ENCODE assay signal across 14 cellular contexts in the genomic region with DNA sequence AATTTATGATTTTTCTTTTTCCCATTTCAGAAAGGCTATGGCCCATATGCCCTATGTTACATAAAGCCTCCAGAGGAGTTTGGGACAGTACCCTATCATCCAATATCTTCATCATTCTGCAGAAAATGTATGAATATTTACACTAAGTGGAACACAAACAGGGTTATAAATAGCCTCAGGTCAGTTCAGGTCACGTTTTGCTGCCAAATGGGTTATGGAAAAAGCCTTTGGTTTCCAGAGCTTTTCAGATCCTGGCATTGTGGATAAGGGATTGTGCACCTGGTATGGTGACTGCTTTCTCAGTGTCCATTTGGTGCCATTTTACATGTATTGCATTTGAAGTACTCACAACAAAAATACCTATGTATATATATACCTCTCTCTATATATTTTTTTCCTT. TPM values are rescaled to one million over a fixed set of nuclear protein-coding genes. Genes with fewer than 3 reads are reported as not detected.
A peak's percentile ranks its signal among the peaks of the same experiment; 100 is the strongest.
DNase-seq lines count a peak whose midpoint lies in the region; ATAC-seq and TF ChIP-seq lines count a peak whose summit lies in the region.
"Had no signal": no experiment of that assay in that cellular context is flagged by ENCODE, and none has a peak within 500 bp of the region (broad histone marks: within the 10 kb centered on the region; RNA-seq: fewer than 3 reads in every experiment).

No MANE protein-coding gene starts in this region.

- DNase-seq in LNCaP clone FGC (ENCODE audit: low read depth) (peak; percentile 71), coronary artery (ENCODE audit: low spot score) (no peak), left lung (no peak), spleen (no peak), WERI-Rb-1 (no peak), COR-L47 (lab: John Stamatoyannopoulos, UW) (no peak), NCI-H69 (lab: John Stamatoyannopoulos, UW) (no peak), EL (no peak)
- DNase-seq: effector memory CD4-positive, alpha-beta T cell; NCI-H2029; NCI-H748 treated with DMSO at 0.1 percent for 48 hours; PC-3; small intestine; stimulated activated naive CD4-positive, alpha-beta T cell treated with Interleukin-2 at 50 U/mL for 16 hours had no signal

- H3K36me3 ChIP-seq in left lung, result peaks cover 0 to 9% of the 10 kb centered on the region in 2 donors
- peaks cover 0 to 6% (median 0%) of the 10 kb centered on the region in 6 donors for H3K36me3 ChIP-seq in spleen
- H3K36me3 ChIP-seq in WERI-Rb-1, result no peaks in the 10 kb centered on the region

- no peak overlapping the region for H3K4me3 ChIP-seq in LNCaP clone FGC (ENCODE audit: low read depth, low read length)
- no peak overlapping the region for H3K4me3 ChIP-seq in coronary artery
- H3K4me3 ChIP-seq in left lung, result no peak overlapping the region
- H3K4me3 ChIP-seq in spleen, result no peak overlapping the region
- H3K4me3 ChIP-seq in WERI-Rb-1 (ENCODE audit: low read depth, low read length), result no peak overlapping the region

- TF ChIP-seq CTCF in LNCaP clone FGC (IDR thresholded peaks at IDR 0.05; ENCODE audit: control insufficient read depth, extremely low read depth, insufficient read depth), result no peak
- TF ChIP-seq CTCF in coronary artery (IDR thresholded peaks at IDR 0.05), result no peak
- no peak for TF ChIP-seq CTCF in left lung (IDR thresholded peaks at IDR 0.05)
- TF ChIP-seq CTCF in spleen (IDR thresholded peaks at IDR 0.05 in 8 of 11, conservative IDR thresholded peaks at IDR 0.05 in 3 of 11), result no peak
- TF ChIP-seq CTCF in WERI-Rb-1 (IDR thresholded peaks at IDR 0.05; ENCODE audit: low read depth, low read length), result no peak

- 39 to 83% (median 58%) methylated on average over 1 of the region's 1 CpG for WGBS in spleen, 5 donors

- peaks cover 21 to 72% of the 10 kb centered on the region in 2 donors for H3K4me1 ChIP-seq in left lung
- H3K4me1 ChIP-seq in spleen, result peaks cover 3 to 92% (median 38%) of the 10 kb centered on the region in 6 donors

- ATAC-seq in left lung, result peak; percentile 13
- ATAC-seq: PC-3 had no signal

- H3K27me3 ChIP-seq in left lung (no peaks in the 10 kb centered on the region), spleen (replicated peaks in 1 of 7) (no peaks in the 10 kb centered on the region), WERI-Rb-1 (ENCODE audit: insufficient read depth, low read depth, severe bottlenecking) (no peaks in the 10 kb centered on the region)

- intact Hi-C loops in left lung (cut with DNase I), result no loop called here
- intact Hi-C loops in spleen (cut with DNase I; ENCODE audit: low total_unique reads), result no loop called here

- H3K9me3 ChIP-seq in left lung (no peaks in the 10 kb centered on the region), spleen (no peaks in the 10 kb centered on the region), WERI-Rb-1 (ENCODE audit: severe bottlenecking) (no peaks in the 10 kb centered on the region)

- H3K27ac ChIP-seq in coronary artery (peak overlapping the region; percentile 56 to 64), left lung (peak overlapping the region; percentile 27 to 51), spleen (peak overlapping the region in 7 of 8 donors; percentile 24 to 66 (median 55)), WERI-Rb-1 (no peak overlapping the region)

- no peak for TF ChIP-seq POLR2A in spleen (IDR thresholded peaks at IDR 0.05)

RNA-seq across cellular contexts. Expression of gene UTRN, which starts 29.4 kb away (rescaled TPM):
- total RNA-seq in left lung (100 to 1,000 TPM; 238 to 253 TPM), spleen (100 to 1,000 TPM; 273 to 539 (median 391) TPM)
- 10 to 100 TPM; 15.4 to 29.1 (median 16.7) TPM for polyA plus RNA-seq in spleen
